16 cellular contexts compared by ENCODE assay signal in genomic region chr12:25263594-25263993, GRCh38. TPM values are rescaled to one million over a fixed set of nuclear protein-coding genes. Genes with fewer than 3 reads are reported as not detected.
DNase-seq lines count a peak whose midpoint lies in the region; ATAC-seq and TF ChIP-seq lines count a peak whose summit lies in the region.
"Had no signal": no experiment of that assay in that cellular context is flagged by ENCODE, and none has a peak within 500 bp of the region (broad histone marks: within the 10 kb centered on the region; RNA-seq: fewer than 3 reads in every experiment).

No MANE protein-coding gene starts in this region.

- no peak overlapping the region for H2BK5ac ChIP-seq in trophoblast cell (ENCODE audit: low read depth, low read length, poor library complexity)

- H3K4me2 ChIP-seq in OCI-LY7 (ENCODE audit: low read length) (peak overlapping the region; percentile 62), trophoblast cell (ENCODE audit: low read length) (no peak overlapping the region)

- DNase-seq in OCI-LY7 (ENCODE audit: low spot score) = no peak
- DNase-seq in trophoblast cell = no peak
- no peak for DNase-seq in NCI-H82 treated with DMSO at 0.1 percent for 48 hours (lab: John Stamatoyannopoulos, UW; ENCODE audit: unreplicated experiment)
- no peak for DNase-seq in activated naive CD4-positive, alpha-beta T cell treated with anti-CD3 and anti-CD28 coated beads, Interleukin-2, amount 50 U/mL, for 16 hours
- DNase-seq: ACHN, DMS 273 treated with DMSO at 0.1 percent for 48 hours, GDM1, KG1, NCI-H1417, NCI-H1930, NCI-H226, Right ventricle myocardium superior had no signal

- BruUV-seq in OCI-LY7 (replicated peaks; lab: Mats Ljungman, UMichigan) = no TSS peak

- no peak overlapping the region for H3K4ac ChIP-seq in trophoblast cell (ENCODE audit: low read depth, low read length)

- H4K12ac ChIP-seq in trophoblast cell (ENCODE audit: low read depth, low read length) = no peak overlapping the region

- H2AK5ac ChIP-seq in trophoblast cell (ENCODE audit: low read length) = no peak overlapping the region

- POLR2A ChIA-PET in OCI-LY7 (lab: Charles Lee) = interaction anchor here (0.5 to 2.6 kb wide), 6 partner anchors 9 to 108 kb away, joined by 3 to 21 read pairs (median 4); partner anchors contain the start of gene KRAS

- H2AFZ ChIP-seq in OCI-LY7 (ENCODE audit: low read length) = peak overlapping the region; percentile 85
- no peak overlapping the region for H2AFZ ChIP-seq in trophoblast cell (ENCODE audit: insufficient read depth, low read length, poor library complexity)

- H4K91ac ChIP-seq in trophoblast cell (ENCODE audit: low read depth, low read length) = no peak overlapping the region

- H3K79me2 ChIP-seq in OCI-LY7 (ENCODE audit: insufficient read depth, low read depth, low read length) (no peaks in the 10 kb centered on the region), trophoblast cell (ENCODE audit: control insufficient read depth, insufficient read depth, low read length, poor library complexity) (no peaks in the 10 kb centered on the region)

- H3K4me1 ChIP-seq in OCI-LY7 (ENCODE audit: insufficient read depth, low read length, poor library complexity, severe bottlenecking) (peaks cover 20% of the 10 kb centered on the region), trophoblast cell (ENCODE audit: control insufficient read depth in 1 of 2, insufficient read depth in 2 of 2, low read length in 2 of 2) (no peaks in the 10 kb centered on the region)

- H3K9ac ChIP-seq in trophoblast cell (ENCODE audit: low read length) = no peak overlapping the region

- TF ChIP-seq CTCF in OCI-LY7 (conservative IDR thresholded peaks at IDR 0.05; ENCODE audit: low read length) = no peak

- no CpG with 5 or more reads among the region's 4 CpGs for WGBS in trophoblast cell (ENCODE audit: extremely low coverage, insufficient coverage, insufficient read length)

- H3K23ac ChIP-seq in trophoblast cell (ENCODE audit: low read length) = no peak overlapping the region

- H3K27me3 ChIP-seq in trophoblast cell (ENCODE audit: insufficient read depth, low read length) = no peaks in the 10 kb centered on the region

- no peak overlapping the region for H3K18ac ChIP-seq in trophoblast cell (ENCODE audit: low read length)

- no peaks in the 10 kb centered on the region for H3K9me2 ChIP-seq in OCI-LY7 (ENCODE audit: insufficient read depth, low read length)

- H3K36me3 ChIP-seq in OCI-LY7 (ENCODE audit: insufficient read depth, low read length) (no peaks in the 10 kb centered on the region), trophoblast cell (ENCODE audit: control insufficient read depth in 1 of 2, insufficient read depth in 2 of 2, low read length in 2 of 2) (no peaks in the 10 kb centered on the region)

- no peaks in the 10 kb centered on the region for H3K9me3 ChIP-seq in OCI-LY7 (ENCODE audit: low read length)
- H3K9me3 ChIP-seq in trophoblast cell (ENCODE audit: insufficient read depth, low read depth, low read length) = no peaks in the 10 kb centered on the region

- H3K4me3 ChIP-seq in OCI-LY7 (ENCODE audit: low read depth, low read length, poor library complexity, severe bottlenecking) (peak overlapping the region; percentile 10), trophoblast cell (ENCODE audit: low read depth, low read length) (no peak overlapping the region)
- H3K4me3 ChIP-seq: SK-N-MC had no signal

- CTCF ChIA-PET in OCI-LY7 (lab: Charles Lee; ENCODE audit: unreplicated experiment) = no interaction called here

- H2BK12ac ChIP-seq in trophoblast cell (ENCODE audit: low read length) = no peak overlapping the region

- H3K79me1 ChIP-seq in trophoblast cell (ENCODE audit: low read length) = no peaks in the 10 kb centered on the region

- intact Hi-C loops in OCI-LY7 (cut with micrococcal nuclease; ENCODE audit: unreplicated experiment) = no loop called here

- H3K27ac ChIP-seq in OCI-LY7 (ENCODE audit: low read depth, low read length, poor library complexity, severe bottlenecking) (peak overlapping the region; percentile 20), trophoblast cell (ENCODE audit: low read depth, low read length) (no peak overlapping the region)
- H3K27ac ChIP-seq: SK-N-MC had no signal

- H4K20me1 ChIP-seq in OCI-LY7 (ENCODE audit: insufficient read depth, low read length) = no peaks in the 10 kb centered on the region

- no peak overlapping the region for H2BK120ac ChIP-seq in trophoblast cell (ENCODE audit: insufficient read depth, low read length, poor library complexity)

- ATAC-seq in GM18517 (IDR thresholded peaks at IDR 0.05; ENCODE audit: unreplicated experiment) (peak; percentile 49), GM21367 (IDR thresholded peaks at IDR 0.05; ENCODE audit: unreplicated experiment) (peak; percentile 51), HG03432 (IDR thresholded peaks at IDR 0.05; ENCODE audit: unreplicated experiment) (no peak)

- H3K14ac ChIP-seq in trophoblast cell (ENCODE audit: low read length) = no peak overlapping the region

- no peak overlapping the region for H4K8ac ChIP-seq in trophoblast cell (ENCODE audit: low read depth, low read length)

RNA-seq across cellular contexts. Expression of gene KRAS, which starts 12.9 kb away (rescaled TPM):
- 8.6 and 14.7 TPM in 2 replicates for total RNA-seq in OCI-LY7 (2014; rRNA removed; shearing (Covaris generic))
- total RNA-seq in OCI-LY7 (2022) = 33.2 and 39.1 TPM in 2 replicates
- polyA plus RNA-seq in trophoblast cell (2013) = 41.8 and 42.2 TPM in 2 replicates
